22 cellular contexts compared by ENCODE assay signal in the genomic region with DNA sequence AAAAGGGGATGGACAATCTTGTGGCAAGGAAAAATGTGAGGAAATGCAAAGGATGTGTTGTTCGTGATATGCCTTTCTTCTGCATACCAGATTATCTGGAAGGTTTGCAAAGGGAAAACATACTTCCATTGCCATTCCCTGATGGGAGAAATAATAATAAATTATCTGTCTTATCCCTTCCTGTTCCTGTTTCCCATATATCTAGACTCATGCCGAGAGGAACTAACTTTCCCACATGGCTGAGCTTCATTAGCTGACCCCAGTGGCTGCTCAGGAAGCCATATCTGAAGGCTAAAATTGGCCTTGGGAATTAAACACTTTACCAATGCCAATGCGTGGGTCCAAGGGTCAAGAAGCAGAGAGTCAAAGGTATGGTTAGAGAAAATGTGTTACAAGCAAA.
DNase-seq lines count a peak whose midpoint lies in the region; ATAC-seq, FAIRE-seq and TF ChIP-seq lines count a peak whose summit lies in the region.
"Had no signal": no experiment of that assay in that cellular context is flagged by ENCODE, and none has a peak within 500 bp of the region (broad histone marks: within the 10 kb centered on the region; RNA-seq: fewer than 3 reads in every experiment).

No MANE protein-coding gene starts in this region.

- H3K9me3 ChIP-seq in liver (ENCODE audit: control insufficient read depth in 4 of 4, low read length in 3 of 4) (no peaks in the 10 kb centered on the region), HepG2 (ENCODE audit: low read length) (no peaks in the 10 kb centered on the region), endothelial cell of umbilical vein (replicated peaks; ENCODE audit: control insufficient read depth, insufficient read depth, low read length) (no peaks in the 10 kb centered on the region)
- H3K9me3 ChIP-seq: A549; BE2C; BLaER1 treated with 17β-estradiol and CSF1 and Interleukin-3, amounts not matched to agents 10 nM and 100 nM had no signal

- H3K36me3 ChIP-seq in liver (ENCODE audit: control insufficient read depth in 4 of 4, insufficient read depth in 3 of 4, low read depth in 1 of 4, low read length in 3 of 4) (no peaks in the 10 kb centered on the region), HepG2 (replicated peaks in 1 of 2; ENCODE audit: control insufficient read depth in 1 of 2, insufficient read depth in 2 of 2, low read length in 2 of 2) (no peaks in the 10 kb centered on the region), endothelial cell of umbilical vein (ENCODE audit: control insufficient read depth in 2 of 2, extremely low read depth in 1 of 2, insufficient read depth in 2 of 2, low read length in 2 of 2) (no peaks in the 10 kb centered on the region)
- H3K36me3 ChIP-seq: BE2C; BLaER1 treated with 17β-estradiol and CSF1 and Interleukin-3, amounts not matched to agents 10 nM and 100 nM had no signal

- no peak for ATAC-seq in HepG2
- ATAC-seq in GM18870 (IDR thresholded peaks at IDR 0.05; ENCODE audit: unreplicated experiment) = no peak
- ATAC-seq: A549, GM12878, GM23338, HCT116 had no signal

- no peaks in the 10 kb centered on the region for H4K20me1 ChIP-seq in HepG2 (ENCODE audit: insufficient read depth, low read length)
- no peaks in the 10 kb centered on the region for H4K20me1 ChIP-seq in endothelial cell of umbilical vein (replicated peaks; ENCODE audit: control insufficient read depth, extremely low read depth, insufficient read depth, low read length)
- H4K20me1 ChIP-seq: BLaER1 treated with 17β-estradiol and CSF1 and Interleukin-3, amounts not matched to agents 10 nM and 100 nM had no signal

- CTCF ChIA-PET in HepG2 (lab: Yijun Ruan, JAX; ENCODE audit: low intra/inter-chr PET ratio, low total read pairs) (no interaction called here), endothelial cell of umbilical vein (lab: Charles Lee) (interaction anchor here (0.9 to 1.3 kb wide), 4 partner anchors 9 to 655 kb away, joined by 3 read pairs; no protein-coding TSS in a partner anchor)

- BruUV-seq in HepG2 (replicated peaks; lab: Mats Ljungman, UMichigan) (no TSS peak), endothelial cell of umbilical vein (replicated peaks; lab: Mats Ljungman, UMichigan) (no TSS peak)

- TF ChIP-seq POLR2A in HepG2 (IDR thresholded peaks at IDR 0.05; ENCODE audit: insufficient read depth in 1 of 2, low read depth in 2 of 2, low read length in 2 of 2) = no peak
- TF ChIP-seq POLR2A in endothelial cell of umbilical vein (IDR thresholded peaks at IDR 0.05; ENCODE audit: low read depth, low read length) = no peak

- TF ChIP-seq CTCF in liver (IDR thresholded peaks at IDR 0.05; ENCODE audit: low read depth, low read length, missing input control) = no peak
- TF ChIP-seq CTCF in HepG2 (CRISPR knock-in tag; IDR thresholded peaks at IDR 0.05) = no peak
- no peak for TF ChIP-seq CTCF in endothelial cell of umbilical vein (IDR thresholded peaks at IDR 0.05; ENCODE audit: extremely low read depth in 1 of 2, insufficient read depth in 1 of 2, low read depth in 1 of 2, low read length in 2 of 2)

- FAIRE-seq in HepG2 (lab: Jason Lieb, UNC) (no peak), endothelial cell of umbilical vein (lab: Jason Lieb, UNC) (peak; percentile 37), urothelium cell line (lab: Jason Lieb, UNC) (peak; percentile 61)
- FAIRE-seq: A549, D721Med, GM12878 had no signal

- TF ChIP-seq RAD21 in liver (IDR thresholded peaks at IDR 0.05) (no peak), HepG2 (CRISPR knock-in tag; IDR thresholded peaks at IDR 0.05) (no peak)

- H3K27me3 ChIP-seq in liver (ENCODE audit: control insufficient read depth in 4 of 4, insufficient read depth in 4 of 4, low read length in 3 of 4) = no peaks in the 10 kb centered on the region
- no peaks in the 10 kb centered on the region for H3K27me3 ChIP-seq in HepG2 (ENCODE audit: control insufficient read depth in 1 of 2, insufficient read depth in 2 of 2, low read length in 2 of 2)
- H3K27me3 ChIP-seq in endothelial cell of umbilical vein (ENCODE audit: control insufficient read depth in 2 of 2, insufficient read depth in 2 of 2, low read length in 2 of 2) = no peaks in the 10 kb centered on the region
- H3K27me3 ChIP-seq: BE2C; BLaER1 treated with 17β-estradiol and CSF1 and Interleukin-3, amounts not matched to agents 10 nM and 100 nM had no signal

- H3K4me1 ChIP-seq in liver (ENCODE audit: control insufficient read depth in 4 of 4, insufficient read depth in 4 of 4, low read length in 3 of 4) = no peaks in the 10 kb centered on the region
- H3K4me1 ChIP-seq in HepG2 (ENCODE audit: insufficient read depth, low read length) = no peaks in the 10 kb centered on the region
- peaks cover 18% of the 10 kb centered on the region for H3K4me1 ChIP-seq in endothelial cell of umbilical vein (ENCODE audit: control insufficient read depth, extremely low read depth, insufficient read depth, low read length)
- H3K4me1 ChIP-seq: A549; BE2C; BLaER1 treated with 17β-estradiol and CSF1 and Interleukin-3, amounts not matched to agents 10 nM and 100 nM had no signal

- intact Hi-C loops in HepG2 (cut with micrococcal nuclease; ENCODE audit: unreplicated experiment) (no loop called here), endothelial cell of umbilical vein (cut with micrococcal nuclease) (loop anchor here (1.0 to 2.0 kb wide), 3 partner anchors 8 to 661 kb away; no protein-coding TSS in a partner anchor)

- dilution Hi-C loops in endothelial cell of umbilical vein (cut with MboI; ENCODE audit: extremely low pct_ligation_motif_present, low sequenced_read_pairs) = no loop called here

- POLR2A ChIA-PET in HepG2 (lab: Yijun Ruan, JAX) = no interaction called here
- POLR2A ChIA-PET in endothelial cell of umbilical vein (lab: Charles Lee) = no interaction called here

- H3K27ac ChIP-seq in liver (ENCODE audit: low read depth in 1 of 2, low read length in 2 of 2) = no peak overlapping the region
- no peak overlapping the region for H3K27ac ChIP-seq in HepG2 (ENCODE audit: extremely low read length, insufficient read depth, low read length)
- H3K27ac ChIP-seq in endothelial cell of umbilical vein (ENCODE audit: insufficient read depth, low read depth, low read length) = peak overlapping the region; percentile 41
- H3K27ac ChIP-seq: A549; BLaER1 treated with 17β-estradiol and CSF1 and Interleukin-3, amounts not matched to agents 10 nM and 100 nM had no signal

- TF ChIP-seq EP300 in HepG2 (IDR thresholded peaks at IDR 0.05; ENCODE audit: low read depth in 2 of 2, low read length in 2 of 2) (no peak), HepG2 (CRISPR knock-in tag; IDR thresholded peaks at IDR 0.05; ENCODE audit: borderline replicate concordance) (no peak)

- WGBS in liver = 67% methylated on average over 3 of the region's 3 CpGs
- WGBS in HepG2 (ENCODE audit: low lambda C conversion rate) = 0% methylated on average over 3 of the region's 3 CpGs

- no peak overlapping the region for H3K4me3 ChIP-seq in liver (ENCODE audit: low read depth in 1 of 3, low read length in 3 of 3)
- no peak overlapping the region for H3K4me3 ChIP-seq in HepG2 (replicated peaks in 1 of 3; ENCODE audit: insufficient read depth in 1 of 3, low read depth in 2 of 3, low read length in 3 of 3)
- H3K4me3 ChIP-seq in endothelial cell of umbilical vein (replicated peaks in 1 of 3; ENCODE audit: insufficient read depth in 1 of 3, low read depth in 1 of 3, low read length in 3 of 3) = no peak overlapping the region
- H3K4me3 ChIP-seq: A549; BLaER1 treated with 17β-estradiol and CSF1 and Interleukin-3, amounts not matched to agents 10 nM and 100 nM; GM12878; GM23338 had no signal

- in situ Hi-C loops in HepG2 (cut with HindIII; ENCODE audit: extremely low pct_ligation_motif_present, low pct_unique_long_range_greater_than_20kb) = no loop called here

- H3K9ac ChIP-seq in liver (ENCODE audit: low read depth in 1 of 2, low read length in 2 of 2) = no peak overlapping the region
- H3K9ac ChIP-seq in HepG2 (ENCODE audit: insufficient read depth, low read depth, low read length) = no peak overlapping the region
- no peak overlapping the region for H3K9ac ChIP-seq in endothelial cell of umbilical vein (replicated peaks; ENCODE audit: extremely low read depth, insufficient read depth, low read length)
- H3K9ac ChIP-seq: BLaER1 treated with 17β-estradiol and CSF1 and Interleukin-3, amounts not matched to agents 10 nM and 100 nM had no signal

- DNase-seq in HepG2 (ENCODE audit: low spot score) (no peak), endothelial cell of umbilical vein (ENCODE audit: low read depth, low spot score) (peak; percentile 59), urothelium cell line (ENCODE audit: low spot score) (no peak), medulla oblongata (ENCODE audit: extremely low spot score) (no peak)
- DNase-seq: 8988T; ACHN; AML-193; BE2C; CD4-positive, alpha-beta T cell; CD8-positive, alpha-beta memory T cell; DMS 273 treated with DMSO at 0.1 percent for 48 hours; EL; GDM1; H9 had no signal

- H2AFZ ChIP-seq in HepG2 (ENCODE audit: low read length) (no peak overlapping the region), endothelial cell of umbilical vein (ENCODE audit: low read depth, low read length) (peak overlapping the region; percentile 45)
- H2AFZ ChIP-seq: GM23338 had no signal

- H3K9me1 ChIP-seq in endothelial cell of umbilical vein (replicated peaks; ENCODE audit: control insufficient read depth, extremely low read depth, insufficient read depth, low read length) = no peaks in the 10 kb centered on the region

- H3K4me2 ChIP-seq in HepG2 (ENCODE audit: low read depth, low read length) = no peak overlapping the region
- peak overlapping the region; percentile 51 for H3K4me2 ChIP-seq in endothelial cell of umbilical vein (ENCODE audit: insufficient read depth, low read length)
- H3K4me2 ChIP-seq: A549; BLaER1 treated with 17β-estradiol and CSF1 and Interleukin-3, amounts not matched to agents 10 nM and 100 nM; GM23338 had no signal

- no peaks in the 10 kb centered on the region for H3K79me2 ChIP-seq in HepG2 (ENCODE audit: insufficient read depth, low read length)
- H3K79me2 ChIP-seq in endothelial cell of umbilical vein (ENCODE audit: control insufficient read depth, insufficient read depth, low read length) = no peaks in the 10 kb centered on the region

TF ChIP-seq in liver, 16 proteins besides CTCF, POLR2A, EP300 and RAD21 (continues in another document):
- TF ChIP-seq, protein P1, sequence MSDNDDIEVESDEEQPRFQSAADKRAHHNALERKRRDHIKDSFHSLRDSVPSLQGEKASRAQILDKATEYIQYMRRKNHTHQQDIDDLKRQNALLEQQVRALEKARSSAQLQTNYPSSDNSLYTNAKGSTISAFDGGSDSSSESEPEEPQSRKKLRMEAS (IDR thresholded peaks at IDR 0.05) = no peak
- peak; percentile 60 for TF ChIP-seq NR2F2 (IDR thresholded peaks at IDR 0.05)

TF ChIP-seq in endothelial cell of umbilical vein, 7 proteins besides CTCF, POLR2A, EP300 and RAD21:
- no peak for TF ChIP-seq EZH2 (IDR thresholded peaks at IDR 0.05; ENCODE audit: borderline replicate concordance, low read depth, low read length, severe bottlenecking)
- TF ChIP-seq MYC (IDR thresholded peaks at IDR 0.05; ENCODE audit: low read depth, low read length) = no peak
- peak; percentile 79 for TF ChIP-seq GATA2 (IDR thresholded peaks at IDR 0.05; ENCODE audit: insufficient read depth, insufficient read length, low read depth, low read length)
